Comparison of ENCODE assay signal across 22 cellular contexts in genomic region chr14:105146181-105146975, GRCh38. TPM values are rescaled to one million over a fixed set of nuclear protein-coding genes. Genes with fewer than 3 reads are reported as not detected.
DNase-seq lines count a peak whose midpoint lies in the region; ATAC-seq and TF ChIP-seq lines count a peak whose summit lies in the region.
"Had no signal": no experiment of that assay in that cellular context is flagged by ENCODE, and none has a peak within 500 bp of the region (broad histone marks: within the 10 kb centered on the region; RNA-seq: fewer than 3 reads in every experiment).

No MANE protein-coding gene starts in this region.

- H3K9me3 ChIP-seq in WERI-Rb-1 (ENCODE audit: severe bottlenecking) (no peaks in the 10 kb centered on the region), left lung (no peaks in the 10 kb centered on the region), aorta (ENCODE audit: control insufficient read depth, low read length) (no peaks in the 10 kb centered on the region)
- H3K9me3 ChIP-seq: MG63, Peyer's patch, thyroid gland had no signal

- ATAC-seq in left lung: no peak
- no peak for ATAC-seq in aorta (ENCODE audit: low FRiP score)
- ATAC-seq: activated CD8-positive, alpha-beta memory T cell treated with anti-CD3 and anti-CD28 coated beads, Interleukin-2, amount 10 ng/mL, durations not matched to agents 7 days and 5 days; stimulated activated naive CD8-positive, alpha-beta T cell treated with anti-CD3 and anti-CD28 coated beads, Interleukin-15, amount 100 ng/mL, for 72 hours had no signal

- WGBS in aorta, 2 donors: 91 to 92% methylated on average over 35 to 40 of the region's 40 CpGs

- H3K27me3 ChIP-seq in WERI-Rb-1 (ENCODE audit: insufficient read depth, low read depth, severe bottlenecking): no peaks in the 10 kb centered on the region
- no peaks in the 10 kb centered on the region for H3K27me3 ChIP-seq in left lung
- no peaks in the 10 kb centered on the region for H3K27me3 ChIP-seq in aorta (ENCODE audit: control insufficient read depth in 1 of 2, insufficient read depth in 2 of 2, low read length in 1 of 2)
- H3K27me3 ChIP-seq: dorsolateral prefrontal cortex, MG63, Peyer's patch, SJSA1, thyroid gland had no signal

- intact Hi-C loops in left lung (cut with DNase I) (no loop called here), aorta (cut with DNase I) (no loop called here)

- H3K27ac ChIP-seq in WERI-Rb-1 (no peak overlapping the region), left lung (no peak overlapping the region), aorta (ENCODE audit: low read depth in 1 of 2, low read length in 2 of 2) (no peak overlapping the region)
- H3K27ac ChIP-seq: dorsolateral prefrontal cortex, GM23248, Peyer's patch, SJSA1, thyroid gland had no signal

- peak; percentile 10; the same call in 1 of the 2 replicates for TF ChIP-seq CTCF in WERI-Rb-1 (IDR thresholded peaks at IDR 0.05; ENCODE audit: low read depth, low read length)
- TF ChIP-seq CTCF in left lung (IDR thresholded peaks at IDR 0.05): no peak

- H3K36me3 ChIP-seq in WERI-Rb-1 (peaks cover 69% of the 10 kb centered on the region), left lung (peaks cover 0 to 70% of the 10 kb centered on the region in 2 donors), aorta (ENCODE audit: control insufficient read depth in 1 of 2, insufficient read depth in 2 of 2, low read length in 1 of 2) (no peaks in the 10 kb centered on the region)
- H3K36me3 ChIP-seq: MG63, thyroid gland had no signal

- no peak overlapping the region for H3K4me3 ChIP-seq in WERI-Rb-1 (ENCODE audit: low read depth, low read length)
- H3K4me3 ChIP-seq in left lung: no peak overlapping the region
- no peak overlapping the region for H3K4me3 ChIP-seq in aorta (ENCODE audit: low read length in 2 of 2)
- H3K4me3 ChIP-seq: dorsolateral prefrontal cortex, GM23248, MG63, Peyer's patch, SJSA1, thyroid gland had no signal

- H3K4me1 ChIP-seq in left lung (no peaks in the 10 kb centered on the region), aorta (ENCODE audit: control insufficient read depth in 1 of 2, insufficient read depth in 2 of 2, low read length in 2 of 2) (no peaks in the 10 kb centered on the region)
- H3K4me1 ChIP-seq: Peyer's patch, SJSA1, thyroid gland had no signal

- peak; percentile 1 for DNase-seq in stimulated activated CD4-positive, alpha-beta T cell treated with anti-CD3 and anti-CD28 coated beads, Interleukin-1b, Interleukin-23, amount 100 ng/mL, for 48 hours
- no peak for DNase-seq in stimulated activated CD4-positive, alpha-beta T cell treated with anti-CD3 and anti-CD28 coated beads, Interleukin-4, amount 100 ng/mL, for 24 hours
- peak; percentile 24 for DNase-seq in WERI-Rb-1
- DNase-seq in left lung: peak; percentile 15 to 75
- DNase-seq in aorta: peak; percentile 47 to 79
- no peak for DNase-seq in NCI-H2227 (lab: John Stamatoyannopoulos, UW; ENCODE audit: unreplicated experiment)
- DNase-seq in NCI-H526 (lab: John Stamatoyannopoulos, UW): no peak
- no peak for DNase-seq in GOT3 (lab: John Stamatoyannopoulos, UW)
- DNase-seq: activated CD4-positive, alpha-beta T cell treated with anti-CD3 and anti-CD28 coated beads, Interleukin-2, amount 10 ng/mL, durations not matched to agents 7 days and 5 days; activated CD8-positive, alpha-beta memory T cell treated with anti-CD3 and anti-CD28 coated beads, Interleukin-2, amount 10 ng/mL, durations not matched to agents 7 days and 5 days; GM23248; KBM-7; mesendoderm; MG63; NCI-H1417; NCI-H510A; retina had no signal

RNA-seq across cellular contexts. Expression of gene JAG2, which starts 22.2 kb away (rescaled TPM):
- total RNA-seq in left lung (10 to 100 TPM; 32.0 to 34.2 TPM), aorta (10 to 100 TPM; 15.0 to 32.1 TPM)
- polyA plus RNA-seq in aorta: 1 to 10 TPM in 1 of 2 donors, under 1 TPM in 1; 0.13 to 1.1 TPM
- polyA plus RNA-seq: GM23248 had no signal

RNA-seq across cellular contexts. Expression of gene NUDT14, which starts 34.7 kb away (rescaled TPM):
- total RNA-seq in left lung (10 to 100 TPM; 52.5 to 77.5 TPM), aorta (10 to 100 TPM; 13.3 to 29.9 TPM)
- 10 to 100 TPM in 1 of 2 donors, 1 to 10 TPM in 1; 6.1 to 10.0 TPM for polyA plus RNA-seq in aorta

Comparison
In these comparisons a context has a peak if more than half of its experiments do, and no peak if none do; other contexts are left out.
1. DNase-seq: peak in stimulated activated CD4-positive, alpha-beta T cell treated with anti-CD3 and anti-CD28 coated beads, Interleukin-1b, Interleukin-23, amount 100 ng/mL, for 48 hours (single experiment), WERI-Rb-1 (single experiment), left lung (2 of 2) and aorta (2 of 2); none in stimulated activated CD4-positive, alpha-beta T cell treated with anti-CD3 and anti-CD28 coated beads, Interleukin-4, amount 100 ng/mL, for 24 hours (single experiment), NCI-H2227 (single experiment), NCI-H526 (0 of 2) and GOT3 (single experiment).